ENCODE assay signal across 26 cellular contexts in the genomic region with DNA sequence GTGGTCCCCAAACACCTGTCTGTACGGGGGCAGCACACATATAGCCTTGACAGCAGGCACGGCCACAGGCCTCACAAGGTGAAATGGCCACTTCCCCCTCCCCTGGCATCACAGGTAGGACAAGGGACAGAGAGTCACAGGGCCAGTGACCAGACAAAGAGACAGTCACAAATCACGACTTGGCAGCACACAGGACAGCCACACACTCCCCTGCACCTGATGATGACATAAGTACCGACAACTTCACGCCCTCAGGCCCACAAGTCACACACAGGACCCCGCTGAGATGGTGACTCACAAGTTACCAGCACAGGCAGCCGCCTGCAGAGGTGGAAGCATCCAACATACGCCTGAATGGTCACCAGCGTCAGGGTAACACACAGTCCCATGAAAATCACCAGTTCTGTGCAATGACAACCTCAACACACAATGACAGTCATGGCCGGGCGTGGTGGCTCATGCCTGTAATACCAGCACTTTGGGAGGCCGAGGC. TPM values are rescaled to one million over a fixed set of nuclear protein-coding genes. Genes with fewer than 3 reads are reported as not detected.
DNase-seq lines count a peak whose midpoint lies in the region; ATAC-seq and TF ChIP-seq lines count a peak whose summit lies in the region.
"Had no signal": no experiment of that assay in that cellular context is flagged by ENCODE, and none has a peak within 500 bp of the region (broad histone marks: within the 10 kb centered on the region; RNA-seq: fewer than 3 reads in every experiment).

No MANE protein-coding gene starts in this region.

- H3K27ac ChIP-seq in breast epithelium: no peak overlapping the region
- H3K27ac ChIP-seq in foreskin keratinocyte: no peak overlapping the region
- H3K27ac ChIP-seq: cardiac muscle cell, epithelial cell of prostate, SJSA1, uterus, WERI-Rb-1 had no signal

- H3K4me1 ChIP-seq in breast epithelium (no peaks in the 10 kb centered on the region), foreskin keratinocyte (no peaks in the 10 kb centered on the region)
- H3K4me1 ChIP-seq: SJSA1, uterus had no signal

- CTCF ChIA-PET in MCF 10A (lab: Yijun Ruan, JAX): no interaction called here

- H3K9me3 Mint-ChIP-seq in MCF 10A (ENCODE audit: unreplicated experiment): no peaks in the 10 kb centered on the region
- H3K9me3 Mint-ChIP-seq: activated CD4-positive, alpha-beta memory T cell treated with anti-CD3 and anti-CD28 coated beads, Interleukin-2, amount 10 ng/mL, durations not matched to agents 7 days and 5 days; activated T-cell treated with anti-CD3 and anti-CD28 coated beads, Interleukin-2, amount 50 U/mL, for 4 hours; nephron had no signal

- no peaks in the 10 kb centered on the region for H3K4me1 Mint-ChIP-seq in MCF 10A (ENCODE audit: insufficient read depth, unreplicated experiment)
- H3K4me1 Mint-ChIP-seq: activated CD4-positive, alpha-beta memory T cell treated with anti-CD3 and anti-CD28 coated beads, Interleukin-2, amount 10 ng/mL, durations not matched to agents 7 days and 5 days; nephron had no signal

- DNase-seq in MCF 10A (ENCODE audit: unreplicated experiment) (peak; percentile 62), breast epithelium (ENCODE audit: low spot score in 2 of 2) (no peak), RKO (ENCODE audit: low spot score) (peak; percentile 27), foreskin keratinocyte (no peak), NCI-H2196 (lab: John Stamatoyannopoulos, UW; ENCODE audit: unreplicated experiment) (no peak), HT-29 (ENCODE audit: low spot score) (no peak)
- DNase-seq in activated effector memory CD4-positive, alpha-beta T cell treated with Interleukin-2 at 50 U/mL for 16 hours: no peak
- DNase-seq: activated CD4-positive, alpha-beta memory T cell treated with anti-CD3 and anti-CD28 coated beads, Interleukin-2, amount 10 ng/mL, durations not matched to agents 7 days and 5 days; activated T-cell treated with anti-CD3 and anti-CD28 coated beads, Interleukin-2, amount 50 U/mL, for 4 hours; DMS 273 treated with DMSO at 0.1 percent for 48 hours; foreskin melanocyte; NCI-H146; NCI-H2171; NCI-H69; small intestine; stimulated activated CD4-positive, alpha-beta T cell treated with anti-CD3 and anti-CD28 coated beads, Interleukin-4, amount 100 ng/mL, for 1 hour; T-helper 2 cell; uterus; WERI-Rb-1 had no signal

- H3K36me3 ChIP-seq in breast epithelium: peaks cover 6% of the 10 kb centered on the region
- H3K36me3 ChIP-seq: uterus had no signal

- H3K27ac Mint-ChIP-seq in MCF 10A (ENCODE audit: low read depth, unreplicated experiment): no peak overlapping the region
- H3K27ac Mint-ChIP-seq: activated naive CD8-positive, alpha-beta T cell; nephron; progenitor cell of endocrine pancreas had no signal

- no peak for TF ChIP-seq POLR2A in breast epithelium (IDR thresholded peaks at IDR 0.05)

- TF ChIP-seq CTCF in MCF 10A (IDR thresholded peaks at IDR 0.05; ENCODE audit: unreplicated experiment) (no peak), breast epithelium (IDR thresholded peaks at IDR 0.05) (no peak), foreskin keratinocyte (conservative IDR thresholded peaks at IDR 0.05) (no peak)

- H3K9me3 ChIP-seq in breast epithelium: no peaks in the 10 kb centered on the region
- H3K9me3 ChIP-seq: SJSA1, uterus had no signal

- no peaks in the 10 kb centered on the region for H3K27me3 ChIP-seq in breast epithelium
- no peaks in the 10 kb centered on the region for H3K27me3 ChIP-seq in foreskin keratinocyte
- H3K27me3 ChIP-seq: cardiac muscle cell, SJSA1, uterus had no signal

- POLR2A ChIA-PET in MCF 10A (lab: Yijun Ruan, JAX): no interaction called here

- no peak overlapping the region for H3K4me3 ChIP-seq in breast epithelium
- H3K4me3 ChIP-seq: cardiac muscle cell, SJSA1, uterus had no signal

- ATAC-seq in foreskin keratinocyte (peak; percentile 23), GM18511 (IDR thresholded peaks at IDR 0.05; ENCODE audit: unreplicated experiment) (no peak)

- intact Hi-C loops in MCF 10A (cut with micrococcal nuclease): no loop called here
- intact Hi-C loops in breast epithelium (cut with DNase I; ENCODE audit: low total_unique reads): no loop called here

- no TSS peak for BruUV-seq in MCF 10A (replicated peaks; lab: Mats Ljungman, UMichigan)

- H3K36me3 Mint-ChIP-seq in MCF 10A (ENCODE audit: insufficient read depth, unreplicated experiment): peaks cover 67% of the 10 kb centered on the region

- H3K27me3 Mint-ChIP-seq in MCF 10A (ENCODE audit: insufficient read depth, unreplicated experiment): no peaks in the 10 kb centered on the region
- H3K27me3 Mint-ChIP-seq: activated CD4-positive, alpha-beta memory T cell treated with anti-CD3 and anti-CD28 coated beads, Interleukin-2, amount 10 ng/mL, durations not matched to agents 7 days and 5 days; activated naive CD8-positive, alpha-beta T cell; progenitor cell of endocrine pancreas had no signal

- no peak overlapping the region for H3K4me3 Mint-ChIP-seq in MCF 10A (ENCODE audit: unreplicated experiment)
- H3K4me3 Mint-ChIP-seq: activated CD4-positive, alpha-beta memory T cell treated with anti-CD3 and anti-CD28 coated beads, Interleukin-2, amount 10 ng/mL, durations not matched to agents 7 days and 5 days; activated naive CD8-positive, alpha-beta T cell; activated T-cell treated with anti-CD3 and anti-CD28 coated beads, Interleukin-2, amount 50 U/mL, for 4 hours; nephron had no signal

RNA-seq across cellular contexts. Expression of a gene that starts 16.5 kb away (rescaled TPM):
- total RNA-seq in MCF 10A (2022): 75.0 and 83.7 TPM in 2 replicates
- 100 to 1,000 TPM in 2 of 3 donors, 10 to 100 TPM in 1; 61.6 to 109 (median 104) TPM for total RNA-seq in breast epithelium
- total RNA-seq in foreskin keratinocyte: 94.7 and 97.5 TPM in 2 replicates
- polyA plus RNA-seq in foreskin keratinocyte: 97.5 and 102 TPM in 2 replicates
- 81.1 and 107 TPM in 2 replicates for total RNA-seq in HT-29 (2014; rRNA removed; shearing (Covaris generic))

RNA-seq across cellular contexts. Expression of a gene that starts 24.4 kb away (rescaled TPM):
- 7.6 and 7.9 TPM in 2 replicates for total RNA-seq in MCF 10A (2022)
- 10 to 100 TPM in 1 of 3 donors, 1 to 10 TPM in 2; 5.9 to 10.1 (median 7.9) TPM for total RNA-seq in breast epithelium
- 4.4 and 6.0 TPM in 2 replicates for total RNA-seq in foreskin keratinocyte
- 5.3 and 6.0 TPM in 2 replicates for polyA plus RNA-seq in foreskin keratinocyte
- total RNA-seq in HT-29 (2014; rRNA removed; shearing (Covaris generic)): 11.0 and 18.2 TPM in 2 replicates

RNA-seq across cellular contexts. Expression of a gene that starts 30.5 kb away (rescaled TPM):
- total RNA-seq in MCF 10A (2022) (31.5 and 36.1 TPM in 2 replicates), breast epithelium (10 to 100 TPM; 10.7 to 17.7 (median 12.3) TPM), foreskin keratinocyte (22.0 and 23.0 TPM in 2 replicates)
- 15.9 and 17.6 TPM in 2 replicates for polyA plus RNA-seq in foreskin keratinocyte
- 35.5 and 45.3 TPM in 2 replicates for total RNA-seq in HT-29 (2014; rRNA removed; shearing (Covaris generic))

RNA-seq across cellular contexts. Expression of a gene that starts 39.5 kb away (rescaled TPM):
- total RNA-seq in MCF 10A (2022): 164 and 188 TPM in 2 replicates
- total RNA-seq in breast epithelium: 100 to 1,000 TPM; 141 to 213 (median 172) TPM
- total RNA-seq in foreskin keratinocyte: 231 and 249 TPM in 2 replicates
- polyA plus RNA-seq in foreskin keratinocyte: 286 and 295 TPM in 2 replicates
- total RNA-seq in HT-29 (2014; rRNA removed; shearing (Covaris generic)): 239 and 271 TPM in 2 replicates

RNA-seq across cellular contexts. Expression of a gene that starts 48.0 kb away (rescaled TPM):
- total RNA-seq in MCF 10A (2022) (30.2 and 30.3 TPM in 2 replicates), breast epithelium (10 to 100 TPM; 14.7 to 19.9 (median 15.7) TPM), foreskin keratinocyte (30.9 and 33.2 TPM in 2 replicates)
- polyA plus RNA-seq in foreskin keratinocyte: 58.1 and 63.7 TPM in 2 replicates
- 50.2 and 50.9 TPM in 2 replicates for total RNA-seq in HT-29 (2014; rRNA removed; shearing (Covaris generic))

Comparison
In these comparisons a context has a peak if more than half of its experiments do, and no peak if none do; other contexts are left out.
1. DNase-seq: peak in MCF 10A (single experiment) and RKO (single experiment); none in breast epithelium (0 of 2), foreskin keratinocyte (0 of 2), NCI-H2196 (single experiment), HT-29 (single experiment) and activated effector memory CD4-positive, alpha-beta T cell treated with Interleukin-2 at 50 U/mL for 16 hours (single experiment).